In genomic region chr3:38126121-38126892, GRCh38 we compare ENCODE assay signal across 24 cellular contexts. TPM values are rescaled to one million over a fixed set of nuclear protein-coding genes. Genes with fewer than 3 reads are reported as not detected.
DNase-seq lines count a peak whose midpoint lies in the region; ATAC-seq and TF ChIP-seq lines count a peak whose summit lies in the region.
"Had no signal": no experiment of that assay in that cellular context is flagged by ENCODE, and none has a peak within 500 bp of the region (broad histone marks: within the 10 kb centered on the region; RNA-seq: fewer than 3 reads in every experiment).

No MANE protein-coding gene starts in this region.

- H3K4me3 ChIP-seq in liver (ENCODE audit: low read depth in 1 of 3, low read length in 3 of 3) (no peak overlapping the region), mammary epithelial cell (replicated peaks in 1 of 3; ENCODE audit: insufficient read depth in 1 of 3, low read depth in 2 of 3, low read length in 3 of 3) (no peak overlapping the region)
- H3K4me3 ChIP-seq: breast epithelium, psoas muscle, SJSA1 had no signal

- no peak for ATAC-seq in activated CD8-positive, alpha-beta memory T cell treated with anti-CD3 and anti-CD28 coated beads, Interleukin-2, amount 10 ng/mL, durations not matched to agents 7 days and 5 days
- ATAC-seq: activated CD4-positive, CD25-positive, alpha-beta regulatory T cell treated with anti-CD3 and anti-CD28 coated beads, Interleukin-2, amount 50 U/mL, for 24 hours; activated CD8-positive, alpha-beta T cell treated with anti-CD3 and anti-CD28 coated beads for 36 hours; psoas muscle had no signal

- H3K4me1 Mint-ChIP-seq in activated naive CD4-positive, alpha-beta T cell treated with anti-CD3 and anti-CD28 coated beads, Interleukin-2, amount 50 U/mL, for 24 hours, result peaks cover 4% of the 10 kb centered on the region
- H3K4me1 Mint-ChIP-seq in activated CD8-positive, alpha-beta memory T cell treated with anti-CD3 and anti-CD28 coated beads, Interleukin-2, amount 10 ng/mL, durations not matched to agents 7 days and 5 days, result peaks cover 2% of the 10 kb centered on the region
- H3K4me1 Mint-ChIP-seq in type B pancreatic cell (ENCODE audit: unreplicated experiment), result no peaks in the 10 kb centered on the region

- H3K36me3 Mint-ChIP-seq in activated naive CD4-positive, alpha-beta T cell treated with anti-CD3 and anti-CD28 coated beads, Interleukin-2, amount 50 U/mL, for 24 hours, result peaks cover 5% of the 10 kb centered on the region
- H3K36me3 Mint-ChIP-seq in activated CD8-positive, alpha-beta memory T cell treated with anti-CD3 and anti-CD28 coated beads, Interleukin-2, amount 10 ng/mL, durations not matched to agents 7 days and 5 days, result peaks cover 40% of the 10 kb centered on the region
- H3K36me3 Mint-ChIP-seq in type B pancreatic cell, result peaks cover 24% of the 10 kb centered on the region

- peaks cover 12 to 96% (median 77%) of the 10 kb centered on the region in 4 donors for H3K4me1 ChIP-seq in liver (ENCODE audit: control insufficient read depth in 4 of 4, insufficient read depth in 4 of 4, low read length in 3 of 4)
- H3K4me1 ChIP-seq in mammary epithelial cell (ENCODE audit: insufficient read depth, low read length), result no peaks in the 10 kb centered on the region
- H3K4me1 ChIP-seq: breast epithelium, psoas muscle, SJSA1 had no signal

- intact Hi-C loops in mammary epithelial cell (cut with micrococcal nuclease), result no loop called here

- dilution Hi-C loops in mammary epithelial cell (cut with HindIII; ENCODE audit: low sequenced_read_pairs), result no loop called here

- 94% methylated on average over 6 of the region's 6 CpGs for WGBS in liver
- 99% methylated on average over 5 of the region's 6 CpGs for WGBS in mammary epithelial cell (ENCODE audit: low coverage, missing lambda C conversion rate)

- peak overlapping the region; percentile 23 for H3K27ac Mint-ChIP-seq in activated naive CD4-positive, alpha-beta T cell treated with anti-CD3 and anti-CD28 coated beads, Interleukin-2, amount 50 U/mL, for 24 hours
- H3K27ac Mint-ChIP-seq in activated CD8-positive, alpha-beta memory T cell treated with anti-CD3 and anti-CD28 coated beads, Interleukin-2, amount 10 ng/mL, durations not matched to agents 7 days and 5 days, result no peak overlapping the region
- H3K27ac Mint-ChIP-seq in type B pancreatic cell, result no peak overlapping the region
- H3K27ac Mint-ChIP-seq: activated CD8-positive, alpha-beta T cell treated with anti-CD3 and anti-CD28 coated beads for 36 hours; B cell; stimulated activated naive CD8-positive, alpha-beta T cell treated with anti-CD3 and anti-CD28 coated beads, Interleukin-15, Interleukin-2, amounts not matched to agents 100 ng/mL and 50 ng/mL, for 24 hours had no signal

- H3K36me3 ChIP-seq in liver (ENCODE audit: control insufficient read depth in 4 of 4, insufficient read depth in 3 of 4, low read depth in 1 of 4, low read length in 3 of 4) (peaks cover 28 to 65% (median 59%) of the 10 kb centered on the region in 4 donors), mammary epithelial cell (ENCODE audit: insufficient read depth, low read length) (peaks cover 21% of the 10 kb centered on the region)
- H3K36me3 ChIP-seq: breast epithelium had no signal

- no peaks in the 10 kb centered on the region for H3K79me2 ChIP-seq in mammary epithelial cell (ENCODE audit: insufficient read depth, low read length)

- no peak for DNase-seq in activated naive CD4-positive, alpha-beta T cell treated with Interleukin-2 at 50 U/mL for 16 hours
- peak; percentile 31 for DNase-seq in activated CD8-positive, alpha-beta memory T cell treated with anti-CD3 and anti-CD28 coated beads, Interleukin-2, amount 10 ng/mL, durations not matched to agents 7 days and 5 days
- peak; percentile 55 for DNase-seq in type B pancreatic cell (ENCODE audit: extremely low spot score, unreplicated experiment)
- DNase-seq in mammary epithelial cell, result no peak
- no peak for DNase-seq in foreskin melanocyte
- DNase-seq: activated CD8-positive, alpha-beta T cell treated with anti-CD3 and anti-CD28 coated beads for 36 hours; activated T-cell treated with anti-CD3 and anti-CD28 coated beads, Interleukin-2, amount 50 U/mL, for 1 hour; amygdala; CD8-positive, alpha-beta memory T cell; DMS153; effector memory CD4-positive, alpha-beta T cell; NCI-H1048; NCI-H187; NCI-H2171; NCI-H526 treated with DMSO at 0.1 percent for 48 hours; psoas muscle; T-helper 1 cell had no signal

- TF ChIP-seq RAD21 in liver (IDR thresholded peaks at IDR 0.05), result no peak

- CTCF ChIA-PET in activated CD8-positive, alpha-beta memory T cell treated with anti-CD3 and anti-CD28 coated beads, Interleukin-2, amount 10 ng/mL, durations not matched to agents 7 days and 5 days (lab: Charles Lee), result interaction anchor here (0.6 kb wide), 1 partner anchor 14 kb away, joined by 3 read pairs; no protein-coding TSS in a partner anchor
- CTCF ChIA-PET in mammary epithelial cell (lab: Charles Lee; ENCODE audit: low non-redundant PET), result no interaction called here

- BruUV-seq in mammary epithelial cell (replicated peaks; lab: Mats Ljungman, UMichigan), result no TSS peak

- H3K4me3 Mint-ChIP-seq in activated naive CD4-positive, alpha-beta T cell treated with anti-CD3 and anti-CD28 coated beads, Interleukin-2, amount 50 U/mL, for 24 hours, result no peak overlapping the region
- no peak overlapping the region for H3K4me3 Mint-ChIP-seq in activated CD8-positive, alpha-beta memory T cell treated with anti-CD3 and anti-CD28 coated beads, Interleukin-2, amount 10 ng/mL, durations not matched to agents 7 days and 5 days
- H3K4me3 Mint-ChIP-seq in type B pancreatic cell, result no peak overlapping the region
- H3K4me3 Mint-ChIP-seq: activated CD8-positive, alpha-beta T cell treated with anti-CD3 and anti-CD28 coated beads for 36 hours; B cell; stimulated activated naive CD8-positive, alpha-beta T cell treated with anti-CD3 and anti-CD28 coated beads, Interleukin-15, Interleukin-2, amounts not matched to agents 100 ng/mL and 50 ng/mL, for 24 hours had no signal

- H3K27ac ChIP-seq in liver (ENCODE audit: low read depth in 1 of 2, low read length in 2 of 2) (peak overlapping the region in 1 of 2 donors; percentile 27), mammary epithelial cell (ENCODE audit: insufficient read depth, low read depth, low read length) (no peak overlapping the region)
- H3K27ac ChIP-seq: breast epithelium, psoas muscle, SJSA1 had no signal

- H3K27me3 ChIP-seq in liver (ENCODE audit: control insufficient read depth in 4 of 4, insufficient read depth in 4 of 4, low read length in 3 of 4), result no peaks in the 10 kb centered on the region
- no peaks in the 10 kb centered on the region for H3K27me3 ChIP-seq in mammary epithelial cell (ENCODE audit: insufficient read depth, low read length)
- H3K27me3 ChIP-seq: breast epithelium, SJSA1 had no signal

- no peak for TF ChIP-seq CTCF in liver (IDR thresholded peaks at IDR 0.05; ENCODE audit: low read depth, low read length, missing input control)
- TF ChIP-seq CTCF in type B pancreatic cell (conservative IDR thresholded peaks at IDR 0.05), result no peak
- no peak for TF ChIP-seq CTCF in mammary epithelial cell (conservative IDR thresholded peaks at IDR 0.05 in 1 of 2, IDR thresholded peaks at IDR 0.05 in 1 of 2; ENCODE audit: extremely low read depth in 1 of 2, insufficient read depth in 1 of 2, low read depth in 1 of 2, low read length in 2 of 2)

- no peaks in the 10 kb centered on the region for H4K20me1 ChIP-seq in mammary epithelial cell (ENCODE audit: insufficient read depth, low read length)

- no peak overlapping the region for H3K4me2 ChIP-seq in mammary epithelial cell (ENCODE audit: insufficient read depth, low read depth, low read length)

- H3K9ac ChIP-seq in liver (ENCODE audit: low read depth in 1 of 2, low read length in 2 of 2), result no peak overlapping the region
- H3K9ac ChIP-seq in mammary epithelial cell (ENCODE audit: insufficient read depth, low read length), result no peak overlapping the region

- H3K9me3 Mint-ChIP-seq in activated naive CD4-positive, alpha-beta T cell treated with anti-CD3 and anti-CD28 coated beads, Interleukin-2, amount 50 U/mL, for 24 hours, result no peaks in the 10 kb centered on the region
- H3K9me3 Mint-ChIP-seq in activated CD8-positive, alpha-beta memory T cell treated with anti-CD3 and anti-CD28 coated beads, Interleukin-2, amount 10 ng/mL, durations not matched to agents 7 days and 5 days (ENCODE audit: low read depth), result no peaks in the 10 kb centered on the region
- no peaks in the 10 kb centered on the region for H3K9me3 Mint-ChIP-seq in type B pancreatic cell
- H3K9me3 Mint-ChIP-seq: activated CD8-positive, alpha-beta T cell treated with anti-CD3 and anti-CD28 coated beads for 36 hours; CD8-positive, alpha-beta memory T cell; stimulated activated naive CD8-positive, alpha-beta T cell treated with anti-CD3 and anti-CD28 coated beads, Interleukin-15, Interleukin-2, amounts not matched to agents 100 ng/mL and 50 ng/mL, for 24 hours had no signal

- in situ Hi-C loops in mammary epithelial cell (cut with MboI; ENCODE audit: low sequenced_read_pairs in 2 of 2), result loop anchor here in 1 of 2 donors (25.0 kb wide), 1 partner anchor 361 kb away; the partner anchor contains the start of gene EXOG

- H2AFZ ChIP-seq in mammary epithelial cell (ENCODE audit: low read depth, low read length), result no peak overlapping the region

- H3K9me3 ChIP-seq in liver (ENCODE audit: control insufficient read depth in 4 of 4, low read length in 3 of 4), result no peaks in the 10 kb centered on the region
- no peaks in the 10 kb centered on the region for H3K9me3 ChIP-seq in mammary epithelial cell (replicated peaks; ENCODE audit: insufficient read depth, low read length)
- H3K9me3 ChIP-seq: breast epithelium, psoas muscle, SJSA1 had no signal

- H3K27me3 Mint-ChIP-seq in activated naive CD4-positive, alpha-beta T cell treated with anti-CD3 and anti-CD28 coated beads, Interleukin-2, amount 50 U/mL, for 24 hours, result no peaks in the 10 kb centered on the region
- H3K27me3 Mint-ChIP-seq in activated CD8-positive, alpha-beta memory T cell treated with anti-CD3 and anti-CD28 coated beads, Interleukin-2, amount 10 ng/mL, durations not matched to agents 7 days and 5 days, result no peaks in the 10 kb centered on the region
- H3K27me3 Mint-ChIP-seq in type B pancreatic cell, result no peaks in the 10 kb centered on the region
- H3K27me3 Mint-ChIP-seq: activated CD8-positive, alpha-beta T cell treated with anti-CD3 and anti-CD28 coated beads for 36 hours; B cell; CD8-positive, alpha-beta memory T cell; stimulated activated naive CD8-positive, alpha-beta T cell treated with anti-CD3 and anti-CD28 coated beads, Interleukin-15, Interleukin-2, amounts not matched to agents 100 ng/mL and 50 ng/mL, for 24 hours had no signal

RNA-seq across cellular contexts. Expression of gene ACAA1, which starts 10.6 kb away (rescaled TPM):
- total RNA-seq in activated CD8-positive, alpha-beta memory T cell treated with anti-CD3 and anti-CD28 coated beads, Interleukin-2, amount 10 ng/mL, durations not matched to agents 7 days and 5 days, result 10 to 100 TPM; 91.3 to 91.7 TPM
- total RNA-seq in liver (100 to 1,000 TPM; 220 to 410 TPM), type B pancreatic cell (ENCODE audit: low replicate concordance) (81.2 and 118 TPM in 2 replicates), mammary epithelial cell (10 to 100 TPM; 24.8 to 62.4 TPM)
- polyA plus RNA-seq in liver (100 to 1,000 TPM; 338 to 342 TPM), mammary epithelial cell (76.5 TPM)
- 36.4 TPM for polyA minus RNA-seq in mammary epithelial cell

RNA-seq across cellular contexts. Expression of gene MYD88, which starts 12.2 kb away (rescaled TPM):
- 10 to 100 TPM; 69.3 to 70.3 TPM for total RNA-seq in activated CD8-positive, alpha-beta memory T cell treated with anti-CD3 and anti-CD28 coated beads, Interleukin-2, amount 10 ng/mL, durations not matched to agents 7 days and 5 days
- total RNA-seq in liver, result 10 to 100 TPM; 15.4 to 60.3 TPM
- polyA plus RNA-seq in liver, result 10 to 100 TPM; 37.0 to 51.1 TPM
- 31.1 and 55.6 TPM in 2 replicates for total RNA-seq in type B pancreatic cell (ENCODE audit: low replicate concordance)
- total RNA-seq in mammary epithelial cell, result 10 to 100 TPM; 10.2 to 25.6 TPM
- 20.4 TPM for polyA plus RNA-seq in mammary epithelial cell
- 99.2 TPM for polyA minus RNA-seq in mammary epithelial cell

RNA-seq across cellular contexts. Expression of gene OXSR1, which starts 39.0 kb away (rescaled TPM):
- total RNA-seq in activated CD8-positive, alpha-beta memory T cell treated with anti-CD3 and anti-CD28 coated beads, Interleukin-2, amount 10 ng/mL, durations not matched to agents 7 days and 5 days, result 10 to 100 TPM; 47.8 to 56.3 TPM
- total RNA-seq in liver, result 10 to 100 TPM; 16.2 to 24.7 TPM
- 1 to 10 TPM; 4.3 to 8.2 TPM for polyA plus RNA-seq in liver
- total RNA-seq in type B pancreatic cell (ENCODE audit: low replicate concordance), result 41.1 and 51.1 TPM in 2 replicates
- 10 to 100 TPM; 48.3 to 70.6 TPM for total RNA-seq in mammary epithelial cell
- 36.4 TPM for polyA plus RNA-seq in mammary epithelial cell
- polyA minus RNA-seq in mammary epithelial cell, result 31.9 TPM

Comparison
In these comparisons a context has a peak if more than half of its experiments do, and no peak if none do; other contexts are left out.
1. DNase-seq: peak in activated CD8-positive, alpha-beta memory T cell treated with anti-CD3 and anti-CD28 coated beads, Interleukin-2, amount 10 ng/mL, durations not matched to agents 7 days and 5 days (single experiment) and type B pancreatic cell (single experiment); none in activated naive CD4-positive, alpha-beta T cell treated with Interleukin-2 at 50 U/mL for 16 hours (single experiment), mammary epithelial cell (single experiment) and foreskin melanocyte (single experiment).